1 cellular context compared by ENCODE assay signal in genomic region chr16:57143125-57143965, GRCh38.
TF ChIP-seq lines count a peak whose summit lies in the region.

No MANE protein-coding gene starts in this region.

TF ChIP-seq in GM23338, 12 proteins besides CTCF, POLR2A, EP300 and RAD21 (continued from another document):
- TF ChIP-seq ZNF462 (CRISPR knock-in tag; IDR thresholded peaks at IDR 0.05) (no peak), ETS1 (IDR thresholded peaks at IDR 0.05) (no peak)
